1 cellular context compared by ENCODE assay signal in the genomic region with DNA sequence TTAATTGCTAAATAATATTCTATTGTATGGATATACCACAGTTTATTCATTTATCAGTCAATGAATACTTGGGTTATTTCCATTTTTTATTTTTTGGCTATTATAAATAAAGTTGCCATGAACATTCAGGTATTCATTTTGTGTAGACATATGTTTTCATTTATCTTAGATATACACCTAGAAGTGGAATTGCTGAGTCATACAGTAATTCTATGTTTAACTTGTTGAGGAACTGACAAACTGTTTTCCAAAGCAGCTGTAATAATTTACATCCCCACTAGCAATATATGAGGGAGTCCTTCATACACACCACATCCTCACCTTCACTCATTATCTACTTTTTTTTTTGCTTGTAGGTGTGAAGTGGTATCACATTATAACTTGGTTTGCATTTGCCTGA.
TF ChIP-seq lines count a peak whose summit lies in the region.

No MANE protein-coding gene starts in this region.

TF ChIP-seq in SK-N-SH, 30 proteins besides CTCF, POLR2A, EP300 and RAD21 (continued from another document):
- no peak for TF ChIP-seq REST (IDR thresholded peaks at IDR 0.05; ENCODE audit: low read depth, low read length)
